ENCODE assay signal across 31 cellular contexts in genomic region chr3:99601493-99601892, GRCh38. TPM values are rescaled to one million over a fixed set of nuclear protein-coding genes. Genes with fewer than 3 reads are reported as not detected.
"Had no signal": no experiment of that assay in that cellular context is flagged by ENCODE, and none has a peak within 500 bp of the region (broad histone marks: within the 10 kb centered on the region; RNA-seq: fewer than 3 reads in every experiment).

No MANE protein-coding gene starts in this region.

- H3K27ac ChIP-seq: neural progenitor cell, ovary, parathyroid adenoma, psoas muscle, right lobe of liver, skin epidermis, spleen, suprapubic skin, testis, tibial artery, transverse colon, upper lobe of right lung, uterus had no signal

- H3K4me3 ChIP-seq: neural progenitor cell, ovary, psoas muscle, right lobe of liver, skin epidermis, smooth muscle cell, spleen, suprapubic skin, testis, tibial artery, transverse colon, upper lobe of right lung, uterus had no signal

- H3K36me3 ChIP-seq: neural progenitor cell, ovary, right lobe of liver, spleen, suprapubic skin, tibial artery, transverse colon, upper lobe of right lung, uterus had no signal

- H3K4me3 Mint-ChIP-seq: naive thymus-derived CD8-positive, alpha-beta T cell; natural killer cell treated with Interleukin-12 subunit alpha and Interleukin-12 subunit beta and Interleukin-15 and Interleukin-18, amount 100 ng/mL, for 72 hours; neural progenitor cell; stimulated activated memory B cell treated with anti-CD40 and anti-IgM and Interleukin-4, amounts not matched to agents 10 μg/mL and 1 μg/mL and 100 μg/mL, for 72 hours; stimulated activated naive CD8-positive, alpha-beta T cell treated with anti-CD3 and anti-CD28 coated beads, Interleukin-15, amount 100 ng/mL, for 72 hours; type B pancreatic cell had no signal

- H2AFZ ChIP-seq: neural progenitor cell, parathyroid adenoma had no signal

- ATAC-seq: naive thymus-derived CD8-positive, alpha-beta T cell; natural killer cell treated with Interleukin-12 subunit alpha and Interleukin-12 subunit beta and Interleukin-15 and Interleukin-18, amount 100 ng/mL, for 72 hours; psoas muscle; right lobe of liver; stimulated activated memory B cell treated with anti-CD40 and anti-IgM and Interleukin-4, amounts not matched to agents 10 μg/mL and 1 μg/mL and 100 μg/mL, for 72 hours; stimulated activated naive CD8-positive, alpha-beta T cell treated with anti-CD3 and anti-CD28 coated beads, Interleukin-15, amount 100 ng/mL, for 72 hours; stimulated activated naive CD8-positive, alpha-beta T cell treated with anti-CD3 and anti-CD28 coated beads, Interleukin-15, Interleukin-2, amounts not matched to agents 100 U/mL and 50 U/mL, for 24 hours; upper lobe of right lung had no signal

- H3K9me3 Mint-ChIP-seq: neural progenitor cell; stimulated activated memory B cell treated with anti-CD40 and anti-IgM and Interleukin-4, amounts not matched to agents 10 μg/mL and 1 μg/mL and 100 μg/mL, for 72 hours; stimulated activated naive CD8-positive, alpha-beta T cell treated with anti-CD3 and anti-CD28 coated beads, Interleukin-15, amount 100 ng/mL, for 72 hours; type B pancreatic cell had no signal

- H3K36me3 Mint-ChIP-seq: naive thymus-derived CD8-positive, alpha-beta T cell; natural killer cell treated with Interleukin-12 subunit alpha and Interleukin-12 subunit beta and Interleukin-15 and Interleukin-18, amount 100 ng/mL, for 72 hours; neural progenitor cell; stimulated activated memory B cell treated with anti-CD40 and anti-IgM and Interleukin-4, amounts not matched to agents 10 μg/mL and 1 μg/mL and 100 μg/mL, for 72 hours; type B pancreatic cell had no signal

- H3K4me1 Mint-ChIP-seq: naive thymus-derived CD8-positive, alpha-beta T cell; neural progenitor cell; stimulated activated memory B cell treated with anti-CD40 and anti-IgM and Interleukin-4, amounts not matched to agents 10 μg/mL and 1 μg/mL and 100 μg/mL, for 72 hours; stimulated activated naive CD8-positive, alpha-beta T cell treated with anti-CD3 and anti-CD28 coated beads, Interleukin-15, amount 100 ng/mL, for 72 hours had no signal

- H3K4me1 ChIP-seq: neural progenitor cell, parathyroid adenoma, psoas muscle, right lobe of liver, spleen, suprapubic skin, testis, transverse colon, upper lobe of right lung, uterus had no signal

- DNase-seq: naive thymus-derived CD8-positive, alpha-beta T cell; occipital lobe; ovary; posterior cingulate gyrus; psoas muscle; right cardiac atrium; right lobe of liver; spleen; stimulated activated CD4-positive, alpha-beta T cell treated with anti-CD3 and anti-CD28 coated beads, Interleukin-12 subunit alpha, Interleukin-12 subunit beta, amount 100 ng/mL, for 4 hours; stimulated activated CD4-positive, alpha-beta T cell treated with anti-CD3 and anti-CD28 coated beads, Interleukin-1b, Interleukin-23, amount 100 ng/mL, for 48 hours; stimulated activated CD4-positive, alpha-beta T cell treated with anti-CD3 and anti-CD28 coated beads, Interleukin-4, amount 100 ng/mL, for 1 hour; stimulated activated CD4-positive, alpha-beta T cell treated with anti-CD3 and anti-CD28 coated beads, Interleukin-4, amount 100 ng/mL, for 4 hours; stimulated activated CD8-positive, alpha-beta memory T cell treated with anti-CD3 and anti-CD28 coated beads, Interleukin-4, amount 100 ng/mL, for 48 hours; stimulated activated naive CD4-positive, alpha-beta T cell; stimulated activated naive CD8-positive, alpha-beta T cell treated with anti-CD3 and anti-CD28 coated beads, Interleukin-15, amount 100 ng/mL, for 72 hours; stimulated activated naive CD8-positive, alpha-beta T cell treated with anti-CD3 and anti-CD28 coated beads, Interleukin-15, Interleukin-2, amounts not matched to agents 100 U/mL and 50 U/mL, for 24 hours; substantia nigra; testis; tibial artery; transverse colon; upper lobe of right lung; uterus had no signal

- H3K27me3 ChIP-seq: neural progenitor cell, ovary, right lobe of liver, spleen, suprapubic skin, testis, tibial artery, transverse colon, upper lobe of right lung, uterus had no signal

- H3K9ac ChIP-seq: neural progenitor cell, parathyroid adenoma had no signal

- H3K4me2 ChIP-seq: neural progenitor cell, smooth muscle cell had no signal

- H3K27me3 Mint-ChIP-seq: naive thymus-derived CD8-positive, alpha-beta T cell; natural killer cell treated with Interleukin-12 subunit alpha and Interleukin-12 subunit beta and Interleukin-15 and Interleukin-18, amount 100 ng/mL, for 72 hours; progenitor cell of endocrine pancreas; stimulated activated memory B cell treated with anti-CD40 and anti-IgM and Interleukin-4, amounts not matched to agents 10 μg/mL and 1 μg/mL and 100 μg/mL, for 72 hours; stimulated activated naive CD8-positive, alpha-beta T cell treated with anti-CD3 and anti-CD28 coated beads, Interleukin-15, amount 100 ng/mL, for 72 hours; type B pancreatic cell had no signal

- H3K9me3 ChIP-seq: ovary, psoas muscle, right lobe of liver, spleen, suprapubic skin, testis, tibial artery, transverse colon, upper lobe of right lung, uterus had no signal

- H3K79me2 ChIP-seq: parathyroid adenoma had no signal

- H3K27ac Mint-ChIP-seq: naive thymus-derived CD8-positive, alpha-beta T cell; natural killer cell treated with Interleukin-12 subunit alpha and Interleukin-12 subunit beta and Interleukin-15 and Interleukin-18, amount 100 ng/mL, for 72 hours; neural progenitor cell; progenitor cell of endocrine pancreas; stimulated activated memory B cell treated with anti-CD40 and anti-IgM and Interleukin-4, amounts not matched to agents 10 μg/mL and 1 μg/mL and 100 μg/mL, for 72 hours; stimulated activated naive CD8-positive, alpha-beta T cell treated with anti-CD3 and anti-CD28 coated beads, Interleukin-15, amount 100 ng/mL, for 72 hours; type B pancreatic cell had no signal

RNA-seq across cellular contexts. Expression of gene COL8A1, which starts 36.9 kb away (rescaled TPM):
- total RNA-seq: progenitor cell of endocrine pancreas had no signal
- polyA plus RNA-seq: naive thymus-derived CD8-positive, alpha-beta T cell had no signal
